Comparison of ENCODE assay signal across 29 cellular contexts in genomic region chr18:41237317-41237716, GRCh38.
"Had no signal": no experiment of that assay in that cellular context is flagged by ENCODE, and none has a peak within 500 bp of the region (broad histone marks: within the 10 kb centered on the region; RNA-seq: fewer than 3 reads in every experiment).

No MANE protein-coding gene starts in this region.

- H3K27me3 Mint-ChIP-seq: dendritic cell treated with granulocyte-macrophage colony-stimulating factor and Interleukin-4, amounts not matched to agents 40 ng/mL and 50 ng/mL, for 4 days; effector memory CD8-positive, alpha-beta T cell had no signal

- H3K4me3 Mint-ChIP-seq: dendritic cell treated with granulocyte-macrophage colony-stimulating factor and Interleukin-4, amounts not matched to agents 40 ng/mL and 50 ng/mL, for 4 days; effector memory CD8-positive, alpha-beta T cell; endodermal cell had no signal

- H3K4me1 Mint-ChIP-seq: endodermal cell had no signal

- H3K27ac ChIP-seq: colonic mucosa, coronary artery, dorsolateral prefrontal cortex, epithelial cell of prostate, esophagus muscularis mucosa, esophagus squamous epithelium, foreskin keratinocyte, gastrocnemius medialis, gastroesophageal sphincter, heart left ventricle, heart right ventricle had no signal

- H3K27ac Mint-ChIP-seq: dendritic cell treated with granulocyte-macrophage colony-stimulating factor and Interleukin-4, amounts not matched to agents 40 ng/mL and 50 ng/mL, for 4 days; effector memory CD8-positive, alpha-beta T cell; endodermal cell had no signal

- H3K4me3 ChIP-seq: colonic mucosa, coronary artery, dorsolateral prefrontal cortex, esophagus muscularis mucosa, esophagus squamous epithelium, gastrocnemius medialis, gastroesophageal sphincter, heart left ventricle, heart right ventricle had no signal

- ATAC-seq: effector memory CD8-positive, alpha-beta T cell; esophagus mucosa; foreskin keratinocyte; gastrocnemius medialis; gastroesophageal sphincter; heart left ventricle; heart right ventricle had no signal

- H3K9me3 Mint-ChIP-seq: dendritic cell treated with granulocyte-macrophage colony-stimulating factor and Interleukin-4, amounts not matched to agents 40 ng/mL and 50 ng/mL, for 4 days; endodermal cell had no signal

- H3K9me3 ChIP-seq: colonic mucosa, esophagus muscularis mucosa, esophagus squamous epithelium, gastrocnemius medialis had no signal

- FAIRE-seq: colon, endometrium, endothelial cell of umbilical vein, frontal cortex had no signal

- DNase-seq: colonic mucosa; cortex of kidney; dermis blood vessel endothelial cell; dorsolateral prefrontal cortex; effector CD4-positive, alpha-beta T cell; effector CD8-positive, alpha-beta T cell; effector memory CD4-positive, alpha-beta T cell; effector memory CD8-positive, alpha-beta T cell; endodermal cell; erythroblast; esophagus squamous epithelium; foreskin fibroblast; foreskin keratinocyte; foreskin melanocyte; gastrocnemius medialis; glutamatergic neuron; head of caudate nucleus; heart left ventricle; heart right ventricle had no signal

- H3K36me3 ChIP-seq: colonic mucosa, esophagus muscularis mucosa, esophagus squamous epithelium, gastrocnemius medialis, gastroesophageal sphincter, heart left ventricle, heart right ventricle had no signal

- H3K4me1 ChIP-seq: colonic mucosa, esophagus muscularis mucosa, esophagus squamous epithelium, foreskin keratinocyte, gastrocnemius medialis, gastroesophageal sphincter, heart left ventricle, heart right ventricle had no signal

- H3K27me3 ChIP-seq: colonic mucosa, dorsolateral prefrontal cortex, esophagus muscularis mucosa, esophagus squamous epithelium, foreskin keratinocyte, gastrocnemius medialis, gastroesophageal sphincter, heart left ventricle, heart right ventricle had no signal
